In genomic region chr6:46381579-46381978, GRCh38 we compare ENCODE assay signal across 21 cellular contexts.
"Had no signal": no experiment of that assay in that cellular context is flagged by ENCODE, and none has a peak within 500 bp of the region (broad histone marks: within the 10 kb centered on the region; RNA-seq: fewer than 3 reads in every experiment).

No MANE protein-coding gene starts in this region.

- H3K27ac Mint-ChIP-seq: activated CD4-positive, alpha-beta T cell treated with anti-CD3 and anti-CD28 coated beads, Interleukin-2, amount 10 ng/mL, durations not matched to agents 24 days and 14 days; activated CD8-positive, alpha-beta T cell treated with anti-CD3 and anti-CD28 coated beads for 36 hours; activated naive CD8-positive, alpha-beta T cell treated with anti-CD3 and anti-CD28 coated beads, Interleukin-2, amount 10 ng/mL, durations not matched to agents 7 days and 5 days; activated T-cell treated with anti-CD3 and anti-CD28 coated beads, Interleukin-2, amount 50 U/mL, for 24 hours; activated T-helper 2 cell treated with anti-CD3 and anti-CD28 coated beads, Interferon-gamma antibody, Interleukin-2, Interleukin-4, amounts not matched to agents 10 μg/mL and 5 μg/mL and 100 μg/mL, durations not matched to agents 14 hours and 24 hours and 36 hours; endodermal cell; mesothelial cell of epicardium; nephron; progenitor cell of endocrine pancreas; stimulated activated naive CD8-positive, alpha-beta T cell treated with anti-CD3 and anti-CD28 coated beads, Interleukin-15, Interleukin-2, amounts not matched to agents 100 ng/mL and 50 ng/mL, for 24 hours; type B pancreatic cell had no signal

- H3K36me3 Mint-ChIP-seq: activated naive CD8-positive, alpha-beta T cell treated with anti-CD3 and anti-CD28 coated beads, Interleukin-2, amount 10 ng/mL, durations not matched to agents 7 days and 5 days; type B pancreatic cell had no signal

- H3K27ac ChIP-seq: epithelial cell of prostate had no signal

- H3K4me3 ChIP-seq: hepatocyte, lung had no signal

- H3K9me3 Mint-ChIP-seq: activated CD8-positive, alpha-beta T cell treated with anti-CD3 and anti-CD28 coated beads for 36 hours; activated T-helper 2 cell treated with anti-CD3 and anti-CD28 coated beads, Interferon-gamma antibody, Interleukin-2, Interleukin-4, amounts not matched to agents 10 μg/mL and 5 μg/mL and 100 μg/mL, durations not matched to agents 14 hours and 24 hours and 36 hours; stimulated activated naive CD8-positive, alpha-beta T cell treated with anti-CD3 and anti-CD28 coated beads, Interleukin-15, Interleukin-2, amounts not matched to agents 100 ng/mL and 50 ng/mL, for 24 hours; type B pancreatic cell had no signal

- H3K27me3 Mint-ChIP-seq: progenitor cell of endocrine pancreas, type B pancreatic cell had no signal

- H3K27me3 ChIP-seq: hepatocyte had no signal

- H3K4me3 Mint-ChIP-seq: activated CD4-positive, alpha-beta T cell treated with anti-CD3 and anti-CD28 coated beads, Interleukin-2, amount 10 ng/mL, durations not matched to agents 24 days and 14 days; activated CD8-positive, alpha-beta T cell treated with anti-CD3 and anti-CD28 coated beads for 36 hours; activated naive CD8-positive, alpha-beta T cell treated with anti-CD3 and anti-CD28 coated beads, Interleukin-2, amount 10 ng/mL, durations not matched to agents 7 days and 5 days; activated T-cell treated with anti-CD3 and anti-CD28 coated beads, Interleukin-2, amount 50 U/mL, for 24 hours; endodermal cell; mesothelial cell of epicardium; nephron; stimulated activated naive CD8-positive, alpha-beta T cell treated with anti-CD3 and anti-CD28 coated beads, Interleukin-15, Interleukin-2, amounts not matched to agents 100 ng/mL and 50 ng/mL, for 24 hours; type B pancreatic cell had no signal

- DNase-seq: activated CD4-positive, alpha-beta T cell treated with anti-CD3 and anti-CD28 coated beads, Interleukin-2, amount 10 ng/mL, durations not matched to agents 24 days and 14 days; activated CD8-positive, alpha-beta T cell treated with anti-CD3 and anti-CD28 coated beads for 36 hours; activated naive CD4-positive, alpha-beta T cell treated with Interleukin-2 at 50 U/mL for 16 hours; activated naive CD8-positive, alpha-beta T cell treated with anti-CD3 and anti-CD28 coated beads, Interleukin-2, amount 10 ng/mL, durations not matched to agents 7 days and 5 days; activated T-cell treated with anti-CD3 and anti-CD28 coated beads, Interleukin-2, amount 50 U/mL, for 24 hours; amygdala; caudate nucleus; endodermal cell; foreskin fibroblast; left cardiac atrium; nucleus accumbens; T1000 had no signal
